ENCODE assay signal across 26 cellular contexts in genomic region chr12:123940627-123940966, GRCh38. TPM values are rescaled to one million over a fixed set of nuclear protein-coding genes. Genes with fewer than 3 reads are reported as not detected.
A peak's percentile ranks its signal among the peaks of the same experiment; 100 is the strongest.
DNase-seq lines count a peak whose midpoint lies in the region; ATAC-seq lines count a peak whose summit lies in the region.
"Had no signal": no experiment of that assay in that cellular context is flagged by ENCODE, and none has a peak within 500 bp of the region (broad histone marks: within the 10 kb centered on the region; RNA-seq: fewer than 3 reads in every experiment).

No MANE protein-coding gene starts in this region.

- peaks cover 23% of the 10 kb centered on the region for H3K36me3 Mint-ChIP-seq in stimulated activated effector memory CD8-positive, alpha-beta T cell treated with anti-CD3 and anti-CD28 coated beads, Interleukin-12 subunit alpha, Interleukin-12 subunit beta, amount 100 ng/mL, for 72 hours

- DNase-seq in Right ventricle myocardium inferior (ENCODE audit: missing footprints), result peak; percentile 30
- DNase-seq in left ventricle myocardium superior, result no peak
- peak; percentile 40 for DNase-seq in islet precursor cell
- DNase-seq in stimulated activated effector memory CD8-positive, alpha-beta T cell treated with anti-CD3 and anti-CD28 coated beads, Interleukin-12 subunit alpha, Interleukin-12 subunit beta, amount 100 ng/mL, for 72 hours (ENCODE audit: low spot score in 2 of 2), result no peak
- DNase-seq in C1 segment of cervical spinal cord (lab: John Stamatoyannopoulos, UW), result no peak
- DNase-seq: AML-193; DMS153; DND-41; GM23248; H9; KBM-7; MV-4-11; NCI-H1105 treated with DMSO at 0.1 percent for 48 hours; NCI-H146; NCI-H1930; NCI-H2107; NCI-H524 treated with DMSO at 0.1 percent for 48 hours; NCI-H82; NK-92 treated with Interleukin-12 subunit alpha and Interleukin-12 subunit beta, amount 100 ng/mL, for 24 hours; PC-3; SJCRH30 had no signal

- peak overlapping the region; percentile 26 for H3K27ac Mint-ChIP-seq in stimulated activated effector memory CD8-positive, alpha-beta T cell treated with anti-CD3 and anti-CD28 coated beads, Interleukin-12 subunit alpha, Interleukin-12 subunit beta, amount 100 ng/mL, for 72 hours
- H3K27ac Mint-ChIP-seq: H9 had no signal

- H3K4me1 Mint-ChIP-seq in stimulated activated effector memory CD8-positive, alpha-beta T cell treated with anti-CD3 and anti-CD28 coated beads, Interleukin-12 subunit alpha, Interleukin-12 subunit beta, amount 100 ng/mL, for 72 hours, result peaks cover 38% of the 10 kb centered on the region

- peak overlapping the region; percentile 64 for H3K27ac ChIP-seq in angular gyrus (ENCODE audit: low read depth, low read length)
- H3K27ac ChIP-seq: A549, GM23248, SJCRH30 had no signal

- H3K9me3 Mint-ChIP-seq in stimulated activated effector memory CD8-positive, alpha-beta T cell treated with anti-CD3 and anti-CD28 coated beads, Interleukin-12 subunit alpha, Interleukin-12 subunit beta, amount 100 ng/mL, for 72 hours, result no peaks in the 10 kb centered on the region

- intact Hi-C loops in Right ventricle myocardium inferior (cut with DNase I) (no loop called here), left ventricle myocardium superior (cut with micrococcal nuclease) (no loop called here)

- H3K4me3 Mint-ChIP-seq in stimulated activated effector memory CD8-positive, alpha-beta T cell treated with anti-CD3 and anti-CD28 coated beads, Interleukin-12 subunit alpha, Interleukin-12 subunit beta, amount 100 ng/mL, for 72 hours, result no peak overlapping the region
- H3K4me3 Mint-ChIP-seq: H9 had no signal

- ATAC-seq in Right ventricle myocardium inferior, result no peak
- ATAC-seq in left ventricle myocardium superior, result no peak
- no peak for ATAC-seq in stimulated activated effector memory CD8-positive, alpha-beta T cell treated with anti-CD3 and anti-CD28 coated beads, Interleukin-12 subunit alpha, Interleukin-12 subunit beta, amount 100 ng/mL, for 72 hours
- no peak for ATAC-seq in GM18511 (IDR thresholded peaks at IDR 0.05; ENCODE audit: unreplicated experiment)
- no peak for ATAC-seq in GM21528 (IDR thresholded peaks at IDR 0.05; ENCODE audit: low FRiP score, unreplicated experiment)
- ATAC-seq: A549, PC-3, SK-N-SH treated with all-trans-retinoic acid at 6 μM for 48 hours had no signal

RNA-seq across cellular contexts. Expression of gene CCDC92, which starts 32.0 kb away (rescaled TPM):
- 58.2 TPM for total RNA-seq in Right ventricle myocardium inferior
- 54.0 TPM for total RNA-seq in left ventricle myocardium superior

RNA-seq across cellular contexts. Expression of gene ZNF664, which starts 32.4 kb away (rescaled TPM):
- 86.6 TPM for total RNA-seq in Right ventricle myocardium inferior
- 85.2 TPM for total RNA-seq in left ventricle myocardium superior

Comparison
In these comparisons a context has a peak if more than half of its experiments do, and no peak if none do; other contexts are left out.
1. DNase-seq: peak in Right ventricle myocardium inferior (single experiment) and islet precursor cell (single experiment); none in left ventricle myocardium superior (single experiment), stimulated activated effector memory CD8-positive, alpha-beta T cell treated with anti-CD3 and anti-CD28 coated beads, Interleukin-12 subunit alpha, Interleukin-12 subunit beta, amount 100 ng/mL, for 72 hours (0 of 2) and C1 segment of cervical spinal cord (0 of 14).